Comparison of ENCODE assay signal across 27 cellular contexts in genomic region chr6:103405321-103405720, GRCh38.
"Had no signal": no experiment of that assay in that cellular context is flagged by ENCODE, and none has a peak within 500 bp of the region (broad histone marks: within the 10 kb centered on the region; RNA-seq: fewer than 3 reads in every experiment).

No MANE protein-coding gene starts in this region.

- H3K27me3 Mint-ChIP-seq: activated CD4-positive, alpha-beta memory T cell treated with anti-CD3 and anti-CD28 coated beads for 36 hours; activated CD4-positive, alpha-beta T cell treated with anti-CD3 and anti-CD28 coated beads, Interleukin-2, amount 10 ng/mL, durations not matched to agents 24 days and 14 days; activated T-cell treated with anti-CD3 and anti-CD28 coated beads, Interleukin-2, amount 50 U/mL, for 24 hours; dendritic cell treated with granulocyte-macrophage colony-stimulating factor and Interleukin-4, amounts not matched to agents 40 ng/mL and 50 ng/mL, for 4 days; natural killer cell treated with Interleukin-12 subunit alpha and Interleukin-12 subunit beta and Interleukin-15 and Interleukin-18, amount 100 ng/mL, for 72 hours; stimulated activated naive B cell treated with anti-CD40 and anti-IgM and Interleukin-4, amounts not matched to agents 10 μg/mL and 1 μg/mL and 100 μg/mL, for 72 hours; T-helper 17 cell had no signal

- H3K36me3 ChIP-seq: esophagus muscularis mucosa, heart left ventricle, left ventricle myocardium inferior, stomach, tibial nerve, WERI-Rb-1 had no signal

- H3K9me3 ChIP-seq: mucosa of descending colon had no signal

- H3K4me3 Mint-ChIP-seq: activated CD4-positive, alpha-beta memory T cell treated with anti-CD3 and anti-CD28 coated beads for 36 hours; activated CD4-positive, alpha-beta T cell treated with anti-CD3 and anti-CD28 coated beads, Interleukin-2, amount 10 ng/mL, durations not matched to agents 24 days and 14 days; activated T-cell treated with anti-CD3 and anti-CD28 coated beads, Interleukin-2, amount 50 U/mL, for 24 hours; dendritic cell treated with granulocyte-macrophage colony-stimulating factor and Interleukin-4, amounts not matched to agents 40 ng/mL and 50 ng/mL, for 4 days; natural killer cell treated with Interleukin-12 subunit alpha and Interleukin-12 subunit beta and Interleukin-15 and Interleukin-18, amount 100 ng/mL, for 72 hours; stimulated activated naive B cell treated with anti-CD40 and anti-IgM and Interleukin-4, amounts not matched to agents 10 μg/mL and 1 μg/mL and 100 μg/mL, for 72 hours; T-helper 17 cell had no signal

- FAIRE-seq: islet of Langerhans had no signal

- H3K27ac ChIP-seq: esophagus muscularis mucosa, foreskin keratinocyte, heart left ventricle, left ventricle myocardium inferior, stomach, tibial nerve, WERI-Rb-1 had no signal

- H3K27ac Mint-ChIP-seq: activated CD4-positive, alpha-beta memory T cell treated with anti-CD3 and anti-CD28 coated beads for 36 hours; activated CD4-positive, alpha-beta T cell treated with anti-CD3 and anti-CD28 coated beads, Interleukin-2, amount 10 ng/mL, durations not matched to agents 24 days and 14 days; activated T-cell treated with anti-CD3 and anti-CD28 coated beads, Interleukin-2, amount 50 U/mL, for 24 hours; dendritic cell treated with granulocyte-macrophage colony-stimulating factor and Interleukin-4, amounts not matched to agents 40 ng/mL and 50 ng/mL, for 4 days; natural killer cell treated with Interleukin-12 subunit alpha and Interleukin-12 subunit beta and Interleukin-15 and Interleukin-18, amount 100 ng/mL, for 72 hours; stimulated activated naive B cell treated with anti-CD40 and anti-IgM and Interleukin-4, amounts not matched to agents 10 μg/mL and 1 μg/mL and 100 μg/mL, for 72 hours; T-helper 17 cell had no signal

- H3K4me1 Mint-ChIP-seq: activated CD4-positive, alpha-beta T cell treated with anti-CD3 and anti-CD28 coated beads, Interleukin-2, amount 10 ng/mL, durations not matched to agents 24 days and 14 days; stimulated activated naive B cell treated with anti-CD40 and anti-IgM and Interleukin-4, amounts not matched to agents 10 μg/mL and 1 μg/mL and 100 μg/mL, for 72 hours; T-helper 17 cell had no signal

- H3K9me3 Mint-ChIP-seq: dendritic cell treated with granulocyte-macrophage colony-stimulating factor and Interleukin-4, amounts not matched to agents 40 ng/mL and 50 ng/mL, for 4 days; stimulated activated naive B cell treated with anti-CD40 and anti-IgM and Interleukin-4, amounts not matched to agents 10 μg/mL and 1 μg/mL and 100 μg/mL, for 72 hours had no signal

- H3K27me3 ChIP-seq: esophagus muscularis mucosa, foreskin keratinocyte, heart left ventricle, stomach, tibial nerve had no signal

- H3K4me1 ChIP-seq: esophagus muscularis mucosa, heart left ventricle, left ventricle myocardium inferior, stomach, tibial nerve had no signal

- DNase-seq: activated CD4-positive, alpha-beta memory T cell treated with anti-CD3 and anti-CD28 coated beads for 36 hours; activated CD4-positive, alpha-beta T cell treated with anti-CD3 and anti-CD28 coated beads, Interleukin-2, amount 10 ng/mL, durations not matched to agents 24 days and 14 days; activated CD4-positive, CD25-positive, alpha-beta regulatory T cell treated with anti-CD3 and anti-CD28 coated beads, Interleukin-2, amount 50 U/mL, for 72 hours; activated CD8-positive, alpha-beta memory T cell treated with anti-CD3 and anti-CD28 coated beads, Interleukin-2, amount 50 U/mL, for 4 hours; activated gamma-delta T cell; activated naive CD4-positive, alpha-beta T cell treated with anti-CD3 and anti-CD28 coated beads, Interleukin-2, amount 50 U/mL, for 16 hours; activated T-cell treated with anti-CD3 and anti-CD28 coated beads, Interleukin-2, amount 50 U/mL, for 24 hours; amygdala; central memory CD4-positive, alpha-beta T cell; foreskin keratinocyte; heart left ventricle; left ventricle myocardium inferior; mucosa of descending colon; right cardiac atrium; stimulated activated CD4-positive, alpha-beta T cell treated with anti-CD3 and anti-CD28 coated beads, Interleukin-15, amount 100 ng/mL, for 24 hours; stimulated activated CD4-positive, alpha-beta T cell treated with anti-CD3 and anti-CD28 coated beads, Interleukin-2, amount 100 ng/mL, for 24 hours; stimulated activated naive B cell treated with anti-CD40 and anti-IgM and Interleukin-4, amounts not matched to agents 10 μg/mL and 1 μg/mL and 100 μg/mL, for 72 hours; stomach; T-helper 17 cell; T1000; WERI-Rb-1 had no signal

- H3K4me3 ChIP-seq: esophagus muscularis mucosa, heart left ventricle, left ventricle myocardium inferior, lung, mucosa of descending colon, stomach, tibial nerve had no signal

- H3K36me3 Mint-ChIP-seq: activated CD4-positive, alpha-beta memory T cell treated with anti-CD3 and anti-CD28 coated beads for 36 hours; natural killer cell treated with Interleukin-12 subunit alpha and Interleukin-12 subunit beta and Interleukin-15 and Interleukin-18, amount 100 ng/mL, for 72 hours; stimulated activated naive B cell treated with anti-CD40 and anti-IgM and Interleukin-4, amounts not matched to agents 10 μg/mL and 1 μg/mL and 100 μg/mL, for 72 hours had no signal
